8 cellular contexts compared by ENCODE assay signal in genomic region chr17:2214047-2214717, GRCh38.
DNase-seq lines count a peak whose midpoint lies in the region; ATAC-seq and TF ChIP-seq lines count a peak whose summit lies in the region.

No MANE protein-coding gene starts in this region.

- H3K4me2 ChIP-seq in mesenchymal stem cell (ENCODE audit: low read length, poor library complexity, severe bottlenecking), result peak overlapping the region; percentile 3

- H3K27me3 ChIP-seq in CD8-positive, alpha-beta memory T cell (ENCODE audit: insufficient read depth, low read length, poor library complexity, severe bottlenecking), result no peaks in the 10 kb centered on the region
- no peaks in the 10 kb centered on the region for H3K27me3 ChIP-seq in mesenchymal stem cell (ENCODE audit: control insufficient read depth in 1 of 2, insufficient read depth in 1 of 2, low read length in 2 of 2)
- no peaks in the 10 kb centered on the region for H3K27me3 ChIP-seq in testis

- peak overlapping the region; percentile 32 to 84 (median 75) for H3K4me3 Mint-ChIP-seq in CD8-positive, alpha-beta memory T cell

- peak in 1 of 3 experiments; percentile 2 for TF ChIP-seq CTCF in testis (IDR thresholded peaks at IDR 0.05)

- peak overlapping the region; percentile 90 for H4K8ac ChIP-seq in mesenchymal stem cell (ENCODE audit: low read length)

- H3K9me3 ChIP-seq in CD8-positive, alpha-beta memory T cell (ENCODE audit: low read length), result no peaks in the 10 kb centered on the region
- H3K9me3 ChIP-seq in mesenchymal stem cell (ENCODE audit: control insufficient read depth, low read length), result no peaks in the 10 kb centered on the region
- no peaks in the 10 kb centered on the region for H3K9me3 ChIP-seq in testis

- H2BK12ac ChIP-seq in mesenchymal stem cell (ENCODE audit: low read length in 2 of 2), result peak overlapping the region in 1 of 2 experiments; percentile 72

- H3K23ac ChIP-seq in mesenchymal stem cell (ENCODE audit: low read length in 2 of 2), result no peak overlapping the region

- 5% methylated on average over 11 of the region's 14 CpGs for WGBS in mesenchymal stem cell
- 36 to 44% methylated on average over 14 of the region's 14 CpGs for WGBS in testis, 2 donors

- H3K4me3 ChIP-seq in CD8-positive, alpha-beta memory T cell (ENCODE audit: low read length), result no peak overlapping the region
- H3K4me3 ChIP-seq in mesenchymal stem cell (ENCODE audit: insufficient read depth in 1 of 2, low read depth in 1 of 2, low read length in 2 of 2) (peak overlapping the region in 1 of 2 experiments; percentile 68), testis (no peak overlapping the region)

- H3K27me3 Mint-ChIP-seq in CD8-positive, alpha-beta memory T cell, result no peaks in the 10 kb centered on the region

- intact Hi-C loops in testis (cut with DNase I; ENCODE audit: low total_unique reads), result no loop called here

- no peaks in the 10 kb centered on the region for H3K9me3 Mint-ChIP-seq in CD8-positive, alpha-beta memory T cell

- no peak for TF ChIP-seq POLR2A in testis (IDR thresholded peaks at IDR 0.05)

- no peak for ATAC-seq in GM21737 (IDR thresholded peaks at IDR 0.05; ENCODE audit: unreplicated experiment)

- peak overlapping the region; percentile 55 for H4K91ac ChIP-seq in mesenchymal stem cell (ENCODE audit: low read length)

- peak overlapping the region; percentile 34 to 96 for H3K18ac ChIP-seq in mesenchymal stem cell (ENCODE audit: low read depth in 1 of 2, low read length in 2 of 2)

- no peak for DNase-seq in CD8-positive, alpha-beta memory T cell
- DNase-seq in dedifferentiated amniotic fluid mesenchymal stem cell (ENCODE audit: extremely low spot score) (peak; percentile 58), mesenchymal stem cell (peak; percentile 97), testis (peak; percentile 67), NCI-H2196 treated with DMSO at 0.1 percent for 48 hours (lab: John Stamatoyannopoulos, UW; ENCODE audit: unreplicated experiment) (no peak), D341Med (ENCODE audit: low spot score) (no peak)

- peak overlapping the region; percentile 82 for H2BK120ac ChIP-seq in mesenchymal stem cell (ENCODE audit: low read depth, low read length)

- H2AFZ ChIP-seq in mesenchymal stem cell (ENCODE audit: low read depth, low read length), result no peak overlapping the region

- peak overlapping the region; percentile 52 for H3K27ac ChIP-seq in CD8-positive, alpha-beta memory T cell (ENCODE audit: low read depth, low read length)
- peak overlapping the region; percentile 75 for H3K27ac ChIP-seq in mesenchymal stem cell (ENCODE audit: low read length, poor library complexity, severe bottlenecking)
- peak overlapping the region; percentile 71 to 81 for H3K27ac ChIP-seq in testis

- peak overlapping the region; percentile 93 to 100 (median 96) for H3K27ac Mint-ChIP-seq in CD8-positive, alpha-beta memory T cell

- peak overlapping the region; percentile 96 for H3K9ac ChIP-seq in mesenchymal stem cell (ENCODE audit: low read length)

- peaks cover 14% of the 10 kb centered on the region for H3K79me1 ChIP-seq in mesenchymal stem cell (replicated peaks; ENCODE audit: low read length, poor library complexity, severe bottlenecking)

- peaks cover 3 to 13% (median 8%) of the 10 kb centered on the region in 3 donors for H3K36me3 Mint-ChIP-seq in CD8-positive, alpha-beta memory T cell

- H2AK5ac ChIP-seq in mesenchymal stem cell (ENCODE audit: low read length, severe bottlenecking), result peak overlapping the region; percentile 85

- no peak overlapping the region for H2BK5ac ChIP-seq in mesenchymal stem cell (ENCODE audit: low read depth, low read length, poor library complexity, severe bottlenecking)

- peaks cover 66% of the 10 kb centered on the region for H3K4me1 ChIP-seq in CD8-positive, alpha-beta memory T cell (ENCODE audit: insufficient read depth, low read length)
- peaks cover 21% of the 10 kb centered on the region for H3K4me1 ChIP-seq in mesenchymal stem cell (ENCODE audit: control insufficient read depth, insufficient read depth, low read depth, low read length)
- peaks cover 36% of the 10 kb centered on the region for H3K4me1 ChIP-seq in testis

- POLR2A ChIA-PET in CD8-positive, alpha-beta memory T cell (lab: Charles Lee), result no interaction called here

- H2BK15ac ChIP-seq in mesenchymal stem cell (ENCODE audit: low read depth, poor library complexity, severe bottlenecking), result peak overlapping the region; percentile 77

- H3K4me1 Mint-ChIP-seq in CD8-positive, alpha-beta memory T cell, result peaks cover 52 to 70% (median 63%) of the 10 kb centered on the region in 3 donors

- peak overlapping the region; percentile 91 to 96 for H3K4ac ChIP-seq in mesenchymal stem cell (ENCODE audit: low read depth in 1 of 2, low read length in 2 of 2)

- CTCF ChIA-PET in CD8-positive, alpha-beta memory T cell (lab: Charles Lee), result interaction anchor here (0.7 to 3.8 kb wide), 6 partner anchors 10 to 159 kb away, joined by 3 to 11 read pairs (median 7); partner anchors contain the start of gene HIC1

- H3K36me3 ChIP-seq in CD8-positive, alpha-beta memory T cell (ENCODE audit: insufficient read depth, low read length), result no peaks in the 10 kb centered on the region
- H3K36me3 ChIP-seq in mesenchymal stem cell (ENCODE audit: control insufficient read depth in 1 of 2, insufficient read depth in 2 of 2, low read depth in 1 of 2, low read length in 2 of 2) (peaks cover 2 to 16% of the 10 kb centered on the region in 2 experiments), testis (ENCODE audit: low read depth, missing control alignments) (no peaks in the 10 kb centered on the region)

- no peak overlapping the region for H3K14ac ChIP-seq in mesenchymal stem cell (ENCODE audit: low read length in 2 of 2)

TF ChIP-seq in PFSK-1, 5 proteins besides CTCF, POLR2A, EP300 and RAD21:
- TF ChIP-seq FOXP2 (optimal IDR thresholded peaks at IDR 0.05; ENCODE audit: borderline replicate concordance, extremely low read depth, extremely low read length, insufficient read depth) (peak; percentile 33), POLR2AphosphoS5 (IDR thresholded peaks at IDR 0.05; ENCODE audit: low read depth, low read length) (no peak), SIN3A (IDR thresholded peaks at IDR 0.05; ENCODE audit: borderline replicate concordance, insufficient read depth, low read length) (no peak), REST (IDR thresholded peaks at IDR 0.05; ENCODE audit: insufficient read depth in 1 of 2, low read depth in 2 of 2, low read length in 2 of 2) (no peak)
TF ChIP-seq in PFSK-1: peak in this region for 1.

Comparison
In these comparisons a context has a peak if more than half of its experiments do, and no peak if none do; other contexts are left out.
1. DNase-seq: peak in dedifferentiated amniotic fluid mesenchymal stem cell (single experiment), mesenchymal stem cell (single experiment) and testis (single experiment); none in CD8-positive, alpha-beta memory T cell (0 of 5), NCI-H2196 treated with DMSO at 0.1 percent for 48 hours (single experiment) and D341Med (single experiment).
2. Peak in every context shown above with its lines, with median percentiles within 50 percentile points of each other: H3K27ac ChIP-seq.